11 cellular contexts compared by ENCODE assay signal in genomic region chr16:89335803-89336485, GRCh38.
DNase-seq lines count a peak whose midpoint lies in the region; ATAC-seq, FAIRE-seq and TF ChIP-seq lines count a peak whose summit lies in the region.
"Had no signal": no experiment of that assay in that cellular context is flagged by ENCODE, and none has a peak within 500 bp of the region (broad histone marks: within the 10 kb centered on the region; RNA-seq: fewer than 3 reads in every experiment).

No MANE protein-coding gene starts in this region.

- H3K27ac Mint-ChIP-seq in stimulated activated effector memory CD8-positive, alpha-beta T cell treated with anti-CD3 and anti-CD28 coated beads, Interleukin-12 subunit alpha, Interleukin-12 subunit beta, amount 100 ng/mL, for 72 hours, result peak overlapping the region; percentile 54

- peak overlapping the region; percentile 79 for H3K27ac ChIP-seq in MM.1S (ENCODE audit: low read length)
- H3K27ac ChIP-seq in K562 (ENCODE audit: extremely low read depth, low read depth, low read length), result no peak overlapping the region; the same call in 2 of the 3 replicates
- H3K27ac ChIP-seq in HepG2 (ENCODE audit: extremely low read length, insufficient read depth, low read length), result peak overlapping the region; percentile 12
- peak overlapping the region in 2 of 5 donors; percentile 58 for H3K27ac ChIP-seq in stomach
- H3K27ac ChIP-seq: HL-60 had no signal

- H3K79me2 ChIP-seq in MM.1S (ENCODE audit: low read length) (peaks cover 97% of the 10 kb centered on the region), K562 (ENCODE audit: control insufficient read depth, insufficient read depth, low read length) (peaks cover 95% of the 10 kb centered on the region), HepG2 (ENCODE audit: insufficient read depth, low read length) (peaks cover 98% of the 10 kb centered on the region)

- no peak overlapping the region for H3K4me3 Mint-ChIP-seq in stimulated activated effector memory CD8-positive, alpha-beta T cell treated with anti-CD3 and anti-CD28 coated beads, Interleukin-12 subunit alpha, Interleukin-12 subunit beta, amount 100 ng/mL, for 72 hours

- H3K9ac ChIP-seq in MM.1S (ENCODE audit: low read length), result peak overlapping the region; percentile 35
- peak overlapping the region in 1 of 2 experiments; percentile 76; a peak in 2 of 4 replicates for H3K9ac ChIP-seq in K562 (ENCODE audit: insufficient read depth in 1 of 2, low read depth in 2 of 2, low read length in 2 of 2)
- H3K9ac ChIP-seq in HepG2 (ENCODE audit: insufficient read depth, low read depth, low read length), result no peak overlapping the region

- CTCF ChIA-PET in K562 (lab: Yijun Ruan, JAX; ENCODE audit: low intra/inter-chr PET ratio), result no interaction called here
- CTCF ChIA-PET in HepG2 (lab: Yijun Ruan, JAX; ENCODE audit: low intra/inter-chr PET ratio, low total read pairs), result no interaction called here

- H3K9me3 ChIP-seq in MM.1S (replicated peaks; ENCODE audit: insufficient read depth, low read length) (no peaks in the 10 kb centered on the region), K562 (replicated peaks; ENCODE audit: control insufficient read depth, insufficient read depth, low read depth, low read length) (no peaks in the 10 kb centered on the region), HepG2 (ENCODE audit: low read length) (no peaks in the 10 kb centered on the region), stomach (no peaks in the 10 kb centered on the region)

- H3K9me2 ChIP-seq in MM.1S (replicated peaks; ENCODE audit: insufficient read depth, low read length), result no peaks in the 10 kb centered on the region

- H3K4me1 ChIP-seq in MM.1S (ENCODE audit: low read length), result peaks cover 26% of the 10 kb centered on the region
- peaks cover 26 to 45% of the 10 kb centered on the region in 2 experiments; a peak in 4 of 5 replicates for H3K4me1 ChIP-seq in K562 (replicated peaks in 1 of 2; ENCODE audit: control insufficient read depth in 2 of 2, insufficient read depth in 2 of 2, low read length in 2 of 2)
- peaks cover 79% of the 10 kb centered on the region for H3K4me1 ChIP-seq in HepG2 (ENCODE audit: insufficient read depth, low read length)
- peaks cover 35 to 87% (median 57%) of the 10 kb centered on the region in 4 donors for H3K4me1 ChIP-seq in stomach

- ATAC-seq in K562, result no peak
- no peak for ATAC-seq in HepG2
- no peak for ATAC-seq in stimulated activated effector memory CD8-positive, alpha-beta T cell treated with anti-CD3 and anti-CD28 coated beads, Interleukin-12 subunit alpha, Interleukin-12 subunit beta, amount 100 ng/mL, for 72 hours

- H3K36me3 ChIP-seq in MM.1S (replicated peaks; ENCODE audit: insufficient read depth, low read length) (no peaks in the 10 kb centered on the region), K562 (ENCODE audit: control insufficient read depth, insufficient read depth, low read length) (peaks cover 5% of the 10 kb centered on the region; the same call in 2 of the 3 replicates), HepG2 (replicated peaks in 1 of 2; ENCODE audit: control insufficient read depth in 1 of 2, insufficient read depth in 2 of 2, low read length in 2 of 2) (no peaks in the 10 kb centered on the region; a peak in 2 of 5 replicates), stomach (no peaks in the 10 kb centered on the region)

- TF ChIP-seq RAD21 in K562 (CRISPR knock-in tag; conservative IDR thresholded peaks at IDR 0.05 in 1 of 2, IDR thresholded peaks at IDR 0.05 in 1 of 2), result no peak
- TF ChIP-seq RAD21 in HepG2 (CRISPR knock-in tag; IDR thresholded peaks at IDR 0.05), result no peak

- FAIRE-seq in K562 (lab: Jason Lieb, UNC) (no peak), HepG2 (lab: Jason Lieb, UNC) (no peak)
- FAIRE-seq: TTC549 had no signal

- H3K4me3 ChIP-seq in MM.1S (ENCODE audit: low read length), result peak overlapping the region; percentile 39
- no peak overlapping the region for H3K4me3 ChIP-seq in K562
- no peak overlapping the region for H3K4me3 ChIP-seq in HepG2 (replicated peaks in 1 of 3; ENCODE audit: insufficient read depth in 1 of 3, low read depth in 2 of 3, low read length in 3 of 3)
- no peak overlapping the region for H3K4me3 ChIP-seq in stomach

- intact Hi-C loops in K562 (cut with micrococcal nuclease), result no loop called here
- intact Hi-C loops in HepG2 (cut with micrococcal nuclease; ENCODE audit: unreplicated experiment), result loop anchor here (10.0 kb wide), 1 partner anchor 79 kb away; no protein-coding TSS in a partner anchor
- intact Hi-C loops in stomach (cut with DNase I; ENCODE audit: low total_unique reads), result no loop called here

- DNase-seq in MM.1S (peak; percentile 70), K562 (ENCODE audit: extremely low read depth in 1 of 4, low spot score in 3 of 4) (no peak), HepG2 (ENCODE audit: low spot score) (no peak), NK-92 (lab: John Stamatoyannopoulos, UW; ENCODE audit: unreplicated experiment) (no peak), GDM1 (lab: John Stamatoyannopoulos, UW) (no peak), stomach (no peak)
- DNase-seq in stimulated activated effector memory CD8-positive, alpha-beta T cell treated with anti-CD3 and anti-CD28 coated beads, Interleukin-12 subunit alpha, Interleukin-12 subunit beta, amount 100 ng/mL, for 72 hours (ENCODE audit: low spot score in 2 of 2), result no peak
- DNase-seq: hypothalamus, NCI-H524 had no signal

- BruUV-seq in K562 (replicated peaks; lab: Mats Ljungman, UMichigan), result no TSS peak
- BruUV-seq in HepG2 (replicated peaks; lab: Mats Ljungman, UMichigan), result no TSS peak

- POLR2A ChIA-PET in K562 (lab: Yijun Ruan, JAX) (interaction anchor here (0.6 to 1.2 kb wide), 3 partner anchors 10 to 287 kb away, joined by 3 to 7 read pairs (median 5); no protein-coding TSS in a partner anchor), HepG2 (lab: Yijun Ruan, JAX) (no interaction called here)

- TF ChIP-seq EP300 in K562 (IDR thresholded peaks at IDR 0.05; ENCODE audit: low read length) (no peak), HepG2 (IDR thresholded peaks at IDR 0.05; ENCODE audit: low read depth in 2 of 2, low read length in 2 of 2) (no peak), HepG2 (CRISPR knock-in tag; IDR thresholded peaks at IDR 0.05; ENCODE audit: borderline replicate concordance) (no peak), stomach (IDR thresholded peaks at IDR 0.05) (no peak)

- TF ChIP-seq CTCF in MM.1S (IDR thresholded peaks at IDR 0.05; ENCODE audit: low read length) (no peak), K562 (IDR thresholded peaks at IDR 0.05 in 2 of 3, conservative IDR thresholded peaks at IDR 0.05 in 1 of 3; ENCODE audit: insufficient read depth in 2 of 3, low read depth in 1 of 3, low read length in 3 of 3) (no peak), HepG2 (CRISPR knock-in tag; IDR thresholded peaks at IDR 0.05) (no peak), stomach (IDR thresholded peaks at IDR 0.05) (no peak)

- TF ChIP-seq POLR2A in K562 (conservative IDR thresholded peaks at IDR 0.05), result no peak
- no peak for TF ChIP-seq POLR2A in HepG2 (IDR thresholded peaks at IDR 0.05; ENCODE audit: insufficient read depth in 1 of 2, low read depth in 2 of 2, low read length in 2 of 2)
- no peak for TF ChIP-seq POLR2A in stomach (IDR thresholded peaks at IDR 0.05)

- H3F3A ChIP-seq in MM.1S (ENCODE audit: insufficient read depth, low read length), result peaks cover 5% of the 10 kb centered on the region; the same call in 1 of the 2 replicates

- peaks cover 71% of the 10 kb centered on the region for H3K4me1 Mint-ChIP-seq in stimulated activated effector memory CD8-positive, alpha-beta T cell treated with anti-CD3 and anti-CD28 coated beads, Interleukin-12 subunit alpha, Interleukin-12 subunit beta, amount 100 ng/mL, for 72 hours

- WGBS in K562 (ENCODE audit: insufficient coverage, low coverage, missing lambda C conversion rate), result 78% methylated on average over 15 of the region's 16 CpGs
- WGBS in HepG2 (ENCODE audit: low lambda C conversion rate), result 91% methylated on average over 16 of the region's 16 CpGs
- WGBS in stomach, 5 donors, result 76 to 85% (median 80%) methylated on average over 7 to 16 of the region's 16 CpGs

- peaks cover 45% of the 10 kb centered on the region for H3K36me3 Mint-ChIP-seq in stimulated activated effector memory CD8-positive, alpha-beta T cell treated with anti-CD3 and anti-CD28 coated beads, Interleukin-12 subunit alpha, Interleukin-12 subunit beta, amount 100 ng/mL, for 72 hours

- in situ Hi-C loops in K562 (cut with MboI) (no loop called here), HepG2 (cut with HindIII; ENCODE audit: extremely low pct_ligation_motif_present, low pct_unique_long_range_greater_than_20kb) (no loop called here)

- H2AFZ ChIP-seq in MM.1S (ENCODE audit: low read length), result no peak overlapping the region
- H2AFZ ChIP-seq in K562 (ENCODE audit: low read depth, low read length), result no peak overlapping the region
- H2AFZ ChIP-seq in HepG2 (ENCODE audit: low read length), result no peak overlapping the region

- H3K4me2 ChIP-seq in MM.1S (ENCODE audit: low read depth, low read length) (peak overlapping the region; percentile 84), K562 (ENCODE audit: insufficient read depth, low read length) (no peak overlapping the region), HepG2 (ENCODE audit: low read depth, low read length) (no peak overlapping the region)

- H4K20me1 ChIP-seq in MM.1S (ENCODE audit: insufficient read depth, low read length) (no peaks in the 10 kb centered on the region), K562 (replicated peaks; ENCODE audit: control insufficient read depth, insufficient read depth, low read length) (peaks cover 67% of the 10 kb centered on the region), HepG2 (ENCODE audit: insufficient read depth, low read length) (peaks cover 81% of the 10 kb centered on the region)

- H3K9me1 ChIP-seq in K562 (ENCODE audit: control insufficient read depth, insufficient read depth, low read length), result peaks cover 16% of the 10 kb centered on the region

- H3K27me3 ChIP-seq in MM.1S (replicated peaks; ENCODE audit: insufficient read depth, low read length), result no peaks in the 10 kb centered on the region
- no peaks in the 10 kb centered on the region for H3K27me3 ChIP-seq in K562 (ENCODE audit: control insufficient read depth in 2 of 2, insufficient read depth in 2 of 2, low read length in 2 of 2)
- no peaks in the 10 kb centered on the region for H3K27me3 ChIP-seq in HepG2 (ENCODE audit: control insufficient read depth in 1 of 2, insufficient read depth in 2 of 2, low read length in 2 of 2)
- H3K27me3 ChIP-seq in stomach, result no peaks in the 10 kb centered on the region

- H3K9me3 Mint-ChIP-seq in stimulated activated effector memory CD8-positive, alpha-beta T cell treated with anti-CD3 and anti-CD28 coated beads, Interleukin-12 subunit alpha, Interleukin-12 subunit beta, amount 100 ng/mL, for 72 hours, result no peaks in the 10 kb centered on the region

TF ChIP-seq in K562, 482 proteins besides CTCF, POLR2A, EP300 and RAD21 (continues in another document):
- TF ChIP-seq RBM17 (IDR thresholded peaks at IDR 0.05; ENCODE audit: borderline replicate concordance, low read depth, low read length) (no peak), ZC3H11A (IDR thresholded peaks at IDR 0.05; ENCODE audit: low read depth, low read length) (no peak)

TF ChIP-seq in HepG2, 621 proteins besides CTCF, POLR2A, EP300 and RAD21 (continues in another document):
- TF ChIP-seq PCBP2 (optimal IDR thresholded peaks at IDR 0.05; ENCODE audit: low read depth, low read length, poor library complexity, severe bottlenecking) (no peak), GABPB1 (CRISPR knock-in tag; IDR thresholded peaks at IDR 0.05) (0 out of 2 replicates have a peak, but pooled peaks have one; percentile 1), BRCA1 (CRISPR knock-in tag; IDR thresholded peaks at IDR 0.05) (no peak)
